Comparison of ENCODE assay signal across 1 cellular context in genomic region chr1:109392788-109393580, GRCh38.
A peak's percentile ranks its signal among the peaks of the same experiment; 100 is the strongest.
TF ChIP-seq lines count a peak whose summit lies in the region.

No MANE protein-coding gene starts in this region.

TF ChIP-seq in K562, 482 proteins besides CTCF, POLR2A, EP300 and RAD21 (continued from another document):
- TF ChIP-seq ILK (tag; IDR thresholded peaks at IDR 0.05; ENCODE audit: borderline replicate concordance, low read depth), result no peak
- TF ChIP-seq SLC30A9 (CRISPR knock-in tag; IDR thresholded peaks at IDR 0.05), result no peak
- TF ChIP-seq SIN3A (IDR thresholded peaks at IDR 0.05; ENCODE audit: borderline replicate concordance in 2 of 2, control insufficient read depth in 1 of 2, low read depth in 2 of 2, low read length in 2 of 2), result peak; percentile 68 to 71; a peak in 2 of 4 replicates
- no peak for TF ChIP-seq CAMTA2 (CRISPR knock-in tag; conservative IDR thresholded peaks at IDR 0.05)
- TF ChIP-seq THRB (CRISPR knock-in tag; conservative IDR thresholded peaks at IDR 0.05), result 0 out of 2 replicates have a peak, but pooled peaks have one; percentile 54
- no peak for TF ChIP-seq MYNN (IDR thresholded peaks at IDR 0.05)
- TF ChIP-seq MYNN (CRISPR knock-in tag; IDR thresholded peaks at IDR 0.05), result no peak
- TF ChIP-seq, protein P1, sequence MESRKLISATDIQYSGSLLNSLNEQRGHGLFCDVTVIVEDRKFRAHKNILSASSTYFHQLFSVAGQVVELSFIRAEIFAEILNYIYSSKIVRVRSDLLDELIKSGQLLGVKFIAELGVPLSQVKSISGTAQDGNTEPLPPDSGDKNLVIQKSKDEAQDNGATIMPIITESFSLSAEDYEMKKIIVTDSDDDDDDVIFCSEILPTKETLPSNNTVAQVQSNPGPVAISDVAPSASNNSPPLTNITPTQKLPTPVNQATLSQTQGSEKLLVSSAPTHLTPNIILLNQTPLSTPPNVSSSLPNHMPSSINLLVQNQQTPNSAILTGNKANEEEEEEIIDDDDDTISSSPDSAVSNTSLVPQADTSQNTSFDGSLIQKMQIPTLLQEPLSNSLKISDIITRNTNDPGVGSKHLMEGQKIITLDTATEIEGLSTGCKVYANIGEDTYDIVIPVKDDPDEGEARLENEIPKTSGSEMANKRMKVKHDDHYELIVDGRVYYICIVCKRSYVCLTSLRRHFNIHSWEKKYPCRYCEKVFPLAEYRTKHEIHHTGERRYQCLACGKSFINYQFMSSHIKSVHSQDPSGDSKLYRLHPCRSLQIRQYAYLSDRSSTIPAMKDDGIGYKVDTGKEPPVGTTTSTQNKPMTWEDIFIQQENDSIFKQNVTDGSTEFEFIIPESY (CRISPR knock-in tag; IDR thresholded peaks at IDR 0.05), result no peak
- TF ChIP-seq, protein P2, sequence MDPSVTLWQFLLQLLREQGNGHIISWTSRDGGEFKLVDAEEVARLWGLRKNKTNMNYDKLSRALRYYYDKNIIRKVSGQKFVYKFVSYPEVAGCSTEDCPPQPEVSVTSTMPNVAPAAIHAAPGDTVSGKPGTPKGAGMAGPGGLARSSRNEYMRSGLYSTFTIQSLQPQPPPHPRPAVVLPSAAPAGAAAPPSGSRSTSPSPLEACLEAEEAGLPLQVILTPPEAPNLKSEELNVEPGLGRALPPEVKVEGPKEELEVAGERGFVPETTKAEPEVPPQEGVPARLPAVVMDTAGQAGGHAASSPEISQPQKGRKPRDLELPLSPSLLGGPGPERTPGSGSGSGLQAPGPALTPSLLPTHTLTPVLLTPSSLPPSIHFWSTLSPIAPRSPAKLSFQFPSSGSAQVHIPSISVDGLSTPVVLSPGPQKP (CRISPR knock-in tag; IDR thresholded peaks at IDR 0.05), result no peak
- TF ChIP-seq CBFB (CRISPR knock-in tag; IDR thresholded peaks at IDR 0.05), result no peak
- TF ChIP-seq CHCHD3 (CRISPR knock-in tag; IDR thresholded peaks at IDR 0.05), result no peak
- TF ChIP-seq, protein P3, sequence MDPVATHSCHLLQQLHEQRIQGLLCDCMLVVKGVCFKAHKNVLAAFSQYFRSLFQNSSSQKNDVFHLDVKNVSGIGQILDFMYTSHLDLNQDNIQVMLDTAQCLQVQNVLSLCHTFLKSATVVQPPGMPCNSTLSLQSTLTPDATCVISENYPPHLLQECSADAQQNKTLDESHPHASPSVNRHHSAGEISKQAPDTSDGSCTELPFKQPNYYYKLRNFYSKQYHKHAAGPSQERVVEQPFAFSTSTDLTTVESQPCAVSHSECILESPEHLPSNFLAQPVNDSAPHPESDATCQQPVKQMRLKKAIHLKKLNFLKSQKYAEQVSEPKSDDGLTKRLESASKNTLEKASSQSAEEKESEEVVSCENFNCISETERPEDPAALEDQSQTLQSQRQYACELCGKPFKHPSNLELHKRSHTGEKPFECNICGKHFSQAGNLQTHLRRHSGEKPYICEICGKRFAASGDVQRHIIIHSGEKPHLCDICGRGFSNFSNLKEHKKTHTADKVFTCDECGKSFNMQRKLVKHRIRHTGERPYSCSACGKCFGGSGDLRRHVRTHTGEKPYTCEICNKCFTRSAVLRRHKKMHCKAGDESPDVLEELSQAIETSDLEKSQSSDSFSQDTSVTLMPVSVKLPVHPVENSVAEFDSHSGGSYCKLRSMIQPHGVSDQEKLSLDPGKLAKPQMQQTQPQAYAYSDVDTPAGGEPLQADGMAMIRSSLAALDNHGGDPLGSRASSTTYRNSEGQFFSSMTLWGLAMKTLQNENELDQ (CRISPR knock-in tag; IDR thresholded peaks at IDR 0.05; ENCODE audit: borderline replicate concordance), result no peak
- TF ChIP-seq SREBF1 (IDR thresholded peaks at IDR 0.05; ENCODE audit: borderline replicate concordance, low read depth, low read length), result no peak
- TF ChIP-seq, protein P4, sequence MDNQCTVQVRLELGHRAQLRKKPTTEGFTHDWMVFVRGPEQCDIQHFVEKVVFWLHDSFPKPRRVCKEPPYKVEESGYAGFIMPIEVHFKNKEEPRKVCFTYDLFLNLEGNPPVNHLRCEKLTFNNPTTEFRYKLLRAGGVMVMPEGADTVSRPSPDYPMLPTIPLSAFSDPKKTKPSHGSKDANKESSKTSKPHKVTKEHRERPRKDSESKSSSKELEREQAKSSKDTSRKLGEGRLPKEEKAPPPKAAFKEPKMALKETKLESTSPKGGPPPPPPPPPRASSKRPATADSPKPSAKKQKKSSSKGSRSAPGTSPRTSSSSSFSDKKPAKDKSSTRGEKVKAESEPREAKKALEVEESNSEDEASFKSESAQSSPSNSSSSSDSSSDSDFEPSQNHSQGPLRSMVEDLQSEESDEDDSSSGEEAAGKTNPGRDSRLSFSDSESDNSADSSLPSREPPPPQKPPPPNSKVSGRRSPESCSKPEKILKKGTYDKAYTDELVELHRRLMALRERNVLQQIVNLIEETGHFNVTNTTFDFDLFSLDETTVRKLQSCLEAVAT (IDR thresholded peaks at IDR 0.05), result no peak; a peak in 3 of 4 replicates
- TF ChIP-seq, protein P5, sequence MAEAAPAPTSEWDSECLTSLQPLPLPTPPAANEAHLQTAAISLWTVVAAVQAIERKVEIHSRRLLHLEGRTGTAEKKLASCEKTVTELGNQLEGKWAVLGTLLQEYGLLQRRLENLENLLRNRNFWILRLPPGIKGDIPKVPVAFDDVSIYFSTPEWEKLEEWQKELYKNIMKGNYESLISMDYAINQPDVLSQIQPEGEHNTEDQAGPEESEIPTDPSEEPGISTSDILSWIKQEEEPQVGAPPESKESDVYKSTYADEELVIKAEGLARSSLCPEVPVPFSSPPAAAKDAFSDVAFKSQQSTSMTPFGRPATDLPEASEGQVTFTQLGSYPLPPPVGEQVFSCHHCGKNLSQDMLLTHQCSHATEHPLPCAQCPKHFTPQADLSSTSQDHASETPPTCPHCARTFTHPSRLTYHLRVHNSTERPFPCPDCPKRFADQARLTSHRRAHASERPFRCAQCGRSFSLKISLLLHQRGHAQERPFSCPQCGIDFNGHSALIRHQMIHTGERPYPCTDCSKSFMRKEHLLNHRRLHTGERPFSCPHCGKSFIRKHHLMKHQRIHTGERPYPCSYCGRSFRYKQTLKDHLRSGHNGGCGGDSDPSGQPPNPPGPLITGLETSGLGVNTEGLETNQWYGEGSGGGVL (CRISPR knock-in tag; IDR thresholded peaks at IDR 0.05), result no peak
- no peak for TF ChIP-seq ATF1 (CRISPR knock-in tag; IDR thresholded peaks at IDR 0.05)
- 0 out of 2 replicates have a peak, but pooled peaks have one; percentile 21 for TF ChIP-seq ATF1 (tag; IDR thresholded peaks at IDR 0.05)
- TF ChIP-seq STAT5B (CRISPR knock-in tag; IDR thresholded peaks at IDR 0.05), result no peak
- 0 out of 2 replicates have a peak, but pooled peaks have one; percentile 14 for TF ChIP-seq NCOA1 (IDR thresholded peaks at IDR 0.05; ENCODE audit: low read depth)
- no peak for TF ChIP-seq E4F1 (CRISPR knock-in tag; IDR thresholded peaks at IDR 0.05; ENCODE audit: borderline replicate concordance)
- TF ChIP-seq, protein P6, sequence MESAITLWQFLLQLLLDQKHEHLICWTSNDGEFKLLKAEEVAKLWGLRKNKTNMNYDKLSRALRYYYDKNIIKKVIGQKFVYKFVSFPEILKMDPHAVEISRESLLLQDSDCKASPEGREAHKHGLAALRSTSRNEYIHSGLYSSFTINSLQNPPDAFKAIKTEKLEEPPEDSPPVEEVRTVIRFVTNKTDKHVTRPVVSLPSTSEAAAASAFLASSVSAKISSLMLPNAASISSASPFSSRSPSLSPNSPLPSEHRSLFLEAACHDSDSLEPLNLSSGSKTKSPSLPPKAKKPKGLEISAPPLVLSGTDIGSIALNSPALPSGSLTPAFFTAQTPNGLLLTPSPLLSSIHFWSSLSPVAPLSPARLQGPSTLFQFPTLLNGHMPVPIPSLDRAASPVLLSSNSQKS (CRISPR knock-in tag; IDR thresholded peaks at IDR 0.05), result no peak
- TF ChIP-seq ZNF174 (CRISPR knock-in tag; IDR thresholded peaks at IDR 0.05), result no peak
- 0 out of 2 replicates have a peak, but pooled peaks have one; percentile 31 for TF ChIP-seq TOE1 (IDR thresholded peaks at IDR 0.05; ENCODE audit: borderline replicate concordance)
- no peak for TF ChIP-seq TOE1 (CRISPR knock-in tag; IDR thresholded peaks at IDR 0.05; ENCODE audit: borderline replicate concordance, low read depth)
- TF ChIP-seq ZNF274 (IDR thresholded peaks at IDR 0.05; ENCODE audit: borderline replicate concordance, low read depth, low read length), result no peak
- TF ChIP-seq ZNF146 (CRISPR knock-in tag; IDR thresholded peaks at IDR 0.05; ENCODE audit: unreplicated experiment), result no peak
- no peak for TF ChIP-seq ZNF12 (CRISPR knock-in tag; IDR thresholded peaks at IDR 0.05)
- TF ChIP-seq, protein P7, sequence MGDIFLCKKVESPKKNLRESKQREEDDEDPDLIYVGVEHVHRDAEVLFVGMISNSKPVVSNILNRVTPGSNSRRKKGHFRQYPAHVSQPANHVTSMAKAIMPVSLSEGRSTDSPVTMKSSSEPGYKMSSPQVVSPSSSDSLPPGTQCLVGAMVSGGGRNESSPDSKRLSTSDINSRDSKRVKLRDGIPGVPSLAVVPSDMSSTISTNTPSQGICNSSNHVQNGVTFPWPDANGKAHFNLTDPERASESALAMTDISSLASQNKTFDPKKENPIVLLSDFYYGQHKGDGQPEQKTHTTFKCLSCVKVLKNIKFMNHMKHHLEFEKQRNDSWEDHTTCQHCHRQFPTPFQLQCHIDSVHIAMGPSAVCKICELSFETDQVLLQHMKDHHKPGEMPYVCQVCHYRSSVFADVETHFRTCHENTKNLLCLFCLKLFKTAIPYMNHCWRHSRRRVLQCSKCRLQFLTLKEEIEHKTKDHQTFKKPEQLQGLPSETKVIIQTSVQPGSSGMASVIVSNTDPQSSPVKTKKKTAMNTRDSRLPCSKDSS (IDR thresholded peaks at IDR 0.05; ENCODE audit: low read depth, partially characterized antibody), result no peak
- peak; percentile 94 to 96 for TF ChIP-seq FOXK2 (conservative IDR thresholded peaks at IDR 0.05 in 1 of 2, IDR thresholded peaks at IDR 0.05 in 1 of 2; ENCODE audit: low read depth in 2 of 2)
- no peak for TF ChIP-seq HNRNPLL (IDR thresholded peaks at IDR 0.05; ENCODE audit: low read depth, low read length, poor library complexity, severe bottlenecking)
- no peak for TF ChIP-seq LCOR (CRISPR knock-in tag; IDR thresholded peaks at IDR 0.05)
- peak; percentile 21; the same call in 1 of the 2 replicates for TF ChIP-seq BHLHE40 (IDR thresholded peaks at IDR 0.05; ENCODE audit: low read length)
- TF ChIP-seq MAFG (tag; conservative IDR thresholded peaks at IDR 0.05), result no peak
- TF ChIP-seq ZKSCAN3 (CRISPR knock-in tag; IDR thresholded peaks at IDR 0.05), result no peak
- peak; percentile 48 to 81; a peak in 3 of 4 replicates for TF ChIP-seq MNT (conservative IDR thresholded peaks at IDR 0.05)
- TF ChIP-seq CXXC5 (CRISPR knock-in tag; IDR thresholded peaks at IDR 0.05), result 0 out of 2 replicates have a peak, but pooled peaks have one; percentile 26
